ENCODE assay signal across 25 cellular contexts in the genomic region with DNA sequence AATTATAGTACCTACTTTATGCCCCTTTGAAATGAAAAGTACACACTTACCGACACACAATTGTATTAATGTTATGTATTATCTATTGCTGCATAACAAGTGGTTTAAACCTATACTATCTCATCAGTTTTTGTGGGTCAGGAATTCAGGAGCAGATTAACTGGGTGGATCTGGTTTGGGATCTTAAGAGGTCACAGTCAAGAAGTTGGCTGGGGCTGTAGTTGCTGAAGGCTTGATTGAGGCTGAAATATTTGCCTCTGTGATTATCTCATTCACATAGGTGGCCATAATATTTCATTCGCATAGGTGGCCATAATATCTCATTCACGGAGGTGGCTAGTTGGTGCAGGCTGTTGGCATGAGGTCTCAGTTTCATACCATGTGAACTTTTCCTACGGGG. TPM values are rescaled to one million over a fixed set of nuclear protein-coding genes. Genes with fewer than 3 reads are reported as not detected.
DNase-seq lines count a peak whose midpoint lies in the region; ATAC-seq, FAIRE-seq and TF ChIP-seq lines count a peak whose summit lies in the region.
"Had no signal": no experiment of that assay in that cellular context is flagged by ENCODE, and none has a peak within 500 bp of the region (broad histone marks: within the 10 kb centered on the region; RNA-seq: fewer than 3 reads in every experiment).

No MANE protein-coding gene starts in this region.

- H3K9ac ChIP-seq in OCI-LY3 (ENCODE audit: low read length) = no peak overlapping the region
- H3K9ac ChIP-seq: BLaER1 had no signal

- intact Hi-C loops in Right ventricle myocardium superior (cut with DNase I) (no loop called here), gastrocnemius medialis (cut with DNase I; ENCODE audit: low total_unique reads) (no loop called here), lower leg skin (cut with DNase I; ENCODE audit: low total_unique reads) (no loop called here)

- H3K4me3 ChIP-seq in right atrium auricular region (no peak overlapping the region), OCI-LY3 (ENCODE audit: low read length) (no peak overlapping the region), gastrocnemius medialis (peak overlapping the region in 2 of 4 donors; percentile 1 to 9), lower leg skin (ENCODE audit: low read depth, poor library complexity, severe bottlenecking) (no peak overlapping the region)
- H3K4me3 ChIP-seq: BLaER1, Peyer's patch, SJCRH30 had no signal

- ATAC-seq in Right ventricle myocardium superior (ENCODE audit: poor library complexity) (peak; percentile 54), gastrocnemius medialis (no peak)
- ATAC-seq: SK-N-SH treated with all-trans-retinoic acid at 6 μM for 48 hours had no signal

- no peak overlapping the region for H2AFZ ChIP-seq in OCI-LY3 (ENCODE audit: low read depth, low read length)

- peaks cover 40% of the 10 kb centered on the region for H3K79me2 ChIP-seq in OCI-LY3 (ENCODE audit: low read length)

- TF ChIP-seq POLR2A in GM12892 (IDR thresholded peaks at IDR 0.05; ENCODE audit: low read depth, low read length) = no peak
- no peak for TF ChIP-seq POLR2A in gastrocnemius medialis (IDR thresholded peaks at IDR 0.05)
- TF ChIP-seq POLR2A in lower leg skin (IDR thresholded peaks at IDR 0.05) = no peak

- no peaks in the 10 kb centered on the region for H4K20me1 ChIP-seq in OCI-LY3 (ENCODE audit: insufficient read depth, low read length)
- H4K20me1 ChIP-seq: BLaER1 had no signal

- WGBS in lower leg skin, 2 donors = 60 to 70% methylated on average over 4 of the region's 4 CpGs

- peak; percentile 50 for FAIRE-seq in GM12892 (lab: Jason Lieb, UNC)
- FAIRE-seq: A204.1, H1 had no signal

- H3K36me3 ChIP-seq in right atrium auricular region (no peaks in the 10 kb centered on the region), OCI-LY3 (replicated peaks; ENCODE audit: low read depth, low read length) (no peaks in the 10 kb centered on the region), gastrocnemius medialis (no peaks in the 10 kb centered on the region)
- H3K36me3 ChIP-seq: BLaER1, Peyer's patch, SJCRH30 had no signal

- DNase-seq in Right ventricle myocardium superior = no peak
- DNase-seq in right atrium auricular region (ENCODE audit: low spot score) = no peak
- no peak for DNase-seq in GM12892 (ENCODE audit: insufficient read length)
- no peak for DNase-seq in gastrocnemius medialis
- DNase-seq in lower leg skin (ENCODE audit: low spot score in 2 of 2) = no peak
- no peak for DNase-seq in stimulated activated CD4-positive, alpha-beta T cell treated with anti-CD3 and anti-CD28 coated beads, Interleukin-4, amount 100 ng/mL, for 1 hour
- no peak for DNase-seq in SIG-M5 (lab: John Stamatoyannopoulos, UW)
- DNase-seq: CD4-positive, CD25-positive, alpha-beta regulatory T cell; DMS53; HCEC 1CT; NCI-H1092 treated with DMSO at 0.1 percent for 48 hours; NCI-H1436; NCI-H187; NCI-H345; NCI-H510A treated with DMSO at 0.1 percent for 48 hours; NCI-H748 treated with DMSO at 0.1 percent for 48 hours; OCI-M1; Peyer's patch; SJCRH30 had no signal

- no peaks in the 10 kb centered on the region for H3K9me3 ChIP-seq in right atrium auricular region
- no peaks in the 10 kb centered on the region for H3K9me3 ChIP-seq in OCI-LY3 (ENCODE audit: insufficient read depth, low read length)
- H3K9me3 ChIP-seq in gastrocnemius medialis = no peaks in the 10 kb centered on the region
- H3K9me3 ChIP-seq: BLaER1, Peyer's patch, SJCRH30 had no signal

- H3K4me2 ChIP-seq in OCI-LY3 (ENCODE audit: low read length) = peak overlapping the region; percentile 34
- H3K4me2 ChIP-seq: BLaER1 had no signal

- no peak overlapping the region for H3K27ac ChIP-seq in right atrium auricular region
- peak overlapping the region; percentile 65 for H3K27ac ChIP-seq in OCI-LY3 (ENCODE audit: low read length)
- H3K27ac ChIP-seq in gastrocnemius medialis = peak overlapping the region in 3 of 4 donors; percentile 18 to 29 (median 22)
- H3K27ac ChIP-seq: BLaER1, HL-60, Peyer's patch, SJCRH30 had no signal

- in situ Hi-C loops in gastrocnemius medialis (cut with MboI; ENCODE audit: low sequenced_read_pairs in 4 of 4) = no loop called here

- no peak for TF ChIP-seq CTCF in right atrium auricular region (IDR thresholded peaks at IDR 0.05)
- no peak for TF ChIP-seq CTCF in OCI-LY3 (IDR thresholded peaks at IDR 0.05; ENCODE audit: low read depth, low read length)
- TF ChIP-seq CTCF in gastrocnemius medialis (IDR thresholded peaks at IDR 0.05 in 4 of 5, conservative IDR thresholded peaks at IDR 0.05 in 1 of 5) = no peak
- TF ChIP-seq CTCF in lower leg skin (IDR thresholded peaks at IDR 0.05) = no peak

- H3K4me1 ChIP-seq in right atrium auricular region (peaks cover 0 to 16% of the 10 kb centered on the region in 2 donors), OCI-LY3 (ENCODE audit: low read length) (peaks cover 58% of the 10 kb centered on the region), gastrocnemius medialis (peaks cover 39 to 40% of the 10 kb centered on the region in 2 donors)
- H3K4me1 ChIP-seq: SJCRH30 had no signal

- H3K27me3 ChIP-seq in right atrium auricular region (no peaks in the 10 kb centered on the region), OCI-LY3 (ENCODE audit: low read depth, low read length) (no peaks in the 10 kb centered on the region), gastrocnemius medialis (no peaks in the 10 kb centered on the region)
- H3K27me3 ChIP-seq: BLaER1, Peyer's patch, SJCRH30 had no signal

RNA-seq across cellular contexts. Expression of gene METTL25, which starts 5.7 kb away (rescaled TPM):
- total RNA-seq in Right ventricle myocardium superior (18.1 TPM), right atrium auricular region (10 to 100 TPM; 16.3 to 20.6 TPM), gastrocnemius medialis (10 to 100 TPM; 10.5 to 13.0 (median 11.8) TPM), lower leg skin (10 to 100 TPM in 3 of 4 donors, 1 to 10 TPM in 1; 6.7 to 15.2 (median 13.5) TPM)
- 4.5 TPM for polyA plus RNA-seq in GM12892 (2012; ENCODE audit: missing spikeins)

RNA-seq across cellular contexts. Expression of gene CCDC59, which starts 5.8 kb away (rescaled TPM):
- total RNA-seq in Right ventricle myocardium superior = 24.3 TPM
- 10 to 100 TPM; 36.6 to 41.8 TPM for total RNA-seq in right atrium auricular region
- 71.8 TPM for polyA plus RNA-seq in GM12892 (2012; ENCODE audit: missing spikeins)
- 10 to 100 TPM; 49.3 to 92.9 (median 55.5) TPM for total RNA-seq in gastrocnemius medialis
- total RNA-seq in lower leg skin = 10 to 100 TPM; 45.2 to 97.7 (median 66.1) TPM

Comparison
In these comparisons a context has a peak if more than half of its experiments do, and no peak if none do; other contexts are left out.
1. H3K27ac ChIP-seq: peak in OCI-LY3 (single experiment) and gastrocnemius medialis (3 of 4); none in right atrium auricular region (0 of 2).